Comparison of ENCODE assay signal across 8 cellular contexts in genomic region chr1:18923721-18924610, GRCh38. TPM values are rescaled to one million over a fixed set of nuclear protein-coding genes. Genes with fewer than 3 reads are reported as not detected.
DNase-seq lines count a peak whose midpoint lies in the region; FAIRE-seq and TF ChIP-seq lines count a peak whose summit lies in the region.

No MANE protein-coding gene starts in this region.

- no peak overlapping the region for H3K4me2 ChIP-seq in neuronal stem cell (ENCODE audit: insufficient read depth, low read length, poor library complexity, severe bottlenecking)

- peak in 1 of 5 donors; percentile 15 for DNase-seq in CD4-positive, alpha-beta memory T cell
- peak; percentile 61 for DNase-seq in NCI-H2107 treated with DMSO at 0.1 percent for 48 hours (lab: John Stamatoyannopoulos, UW; ENCODE audit: unreplicated experiment)
- no peak for DNase-seq in neuronal stem cell (ENCODE audit: low spot score)
- no peak for DNase-seq in small intestine
- DNase-seq in ecto neural progenitor cell (ENCODE audit: low spot score): no peak
- DNase-seq in GM20000 (ENCODE audit: low spot score): no peak
- DNase-seq in iPS-NIHi11 (ENCODE audit: low spot score): no peak

- peaks cover 19% of the 10 kb centered on the region for H3K36me3 ChIP-seq in CD4-positive, alpha-beta memory T cell (ENCODE audit: insufficient read depth, low read length)
- peaks cover 0 to 2% of the 10 kb centered on the region in 2 donors for H3K36me3 ChIP-seq in neuronal stem cell (replicated peaks in 1 of 2; ENCODE audit: control insufficient read depth in 2 of 2, insufficient read depth in 2 of 2, low read length in 2 of 2)
- no peaks in the 10 kb centered on the region for H3K36me3 ChIP-seq in small intestine (ENCODE audit: control insufficient read depth in 2 of 2, insufficient read depth in 2 of 2, low read length in 2 of 2)

- no peak overlapping the region for H3K4me3 ChIP-seq in CD4-positive, alpha-beta memory T cell (ENCODE audit: low read length in 2 of 2)
- H3K4me3 ChIP-seq in neuronal stem cell (ENCODE audit: low read length in 2 of 2) (no peak overlapping the region), small intestine (ENCODE audit: low read depth in 1 of 2, low read length in 2 of 2) (no peak overlapping the region)

- peaks cover 34 to 77% (median 63%) of the 10 kb centered on the region in 4 donors for H3K4me1 Mint-ChIP-seq in CD4-positive, alpha-beta memory T cell

- no peak overlapping the region for H4K91ac ChIP-seq in neuronal stem cell (ENCODE audit: low read depth, low read length, poor library complexity)

- H3K27me3 ChIP-seq in CD4-positive, alpha-beta memory T cell (ENCODE audit: insufficient read depth, low read length): no peaks in the 10 kb centered on the region
- H3K27me3 ChIP-seq in neuronal stem cell (ENCODE audit: control insufficient read depth in 3 of 3, insufficient read depth in 3 of 3, low read depth in 1 of 3, low read length in 3 of 3) (no peaks in the 10 kb centered on the region), small intestine (ENCODE audit: control insufficient read depth in 2 of 2, insufficient read depth in 2 of 2, low read length in 2 of 2) (no peaks in the 10 kb centered on the region)

- H3K9ac ChIP-seq in neuronal stem cell (ENCODE audit: low read depth, low read length, poor library complexity): peak overlapping the region; percentile 13

- no peak overlapping the region for H4K8ac ChIP-seq in neuronal stem cell (ENCODE audit: low read depth, low read length)

- H3K18ac ChIP-seq in neuronal stem cell (ENCODE audit: low read length): peak overlapping the region; percentile 86

- FAIRE-seq in small intestine (lab: Jason Lieb, UNC): no peak

- H3K4ac ChIP-seq in neuronal stem cell (ENCODE audit: low read length): no peak overlapping the region

- peak overlapping the region; percentile 51 for H2BK12ac ChIP-seq in neuronal stem cell (ENCODE audit: low read length)

- H2BK15ac ChIP-seq in neuronal stem cell (ENCODE audit: low read length): peak overlapping the region; percentile 30

- H2BK120ac ChIP-seq in neuronal stem cell (ENCODE audit: low read depth, low read length): no peak overlapping the region

- no peaks in the 10 kb centered on the region for H3K79me1 ChIP-seq in neuronal stem cell (ENCODE audit: low read depth, low read length)

- no peaks in the 10 kb centered on the region for H3K9me3 Mint-ChIP-seq in CD4-positive, alpha-beta memory T cell

- H2BK5ac ChIP-seq in neuronal stem cell (ENCODE audit: low read length): no peak overlapping the region

- H2AFZ ChIP-seq in neuronal stem cell (ENCODE audit: low read length): no peak overlapping the region

- no CpG with 5 or more reads among the region's 21 CpGs for WGBS in neuronal stem cell (ENCODE audit: extremely low coverage in 2 of 2, insufficient read length in 2 of 2, insufficient replicate concordance in 1 of 2), 2 donors
- 53 to 81% (median 63%) methylated on average over 21 of the region's 21 CpGs for WGBS in small intestine, 3 donors

- H3K9me3 ChIP-seq in CD4-positive, alpha-beta memory T cell (ENCODE audit: control insufficient read depth in 1 of 2, low read length in 2 of 2): no peaks in the 10 kb centered on the region
- no peaks in the 10 kb centered on the region for H3K9me3 ChIP-seq in neuronal stem cell (replicated peaks in 1 of 2; ENCODE audit: control insufficient read depth in 2 of 2, insufficient read depth in 1 of 2, low read depth in 1 of 2, low read length in 2 of 2)
- H3K9me3 ChIP-seq in small intestine (ENCODE audit: control insufficient read depth, low read depth): no peaks in the 10 kb centered on the region

- H3K4me1 ChIP-seq in CD4-positive, alpha-beta memory T cell (ENCODE audit: insufficient read depth, low read length): peaks cover 74% of the 10 kb centered on the region
- H3K4me1 ChIP-seq in neuronal stem cell (ENCODE audit: control insufficient read depth in 2 of 2, insufficient read depth in 1 of 2, low read depth in 1 of 2, low read length in 2 of 2) (peaks cover 36 to 45% of the 10 kb centered on the region in 2 donors), small intestine (ENCODE audit: control insufficient read depth in 2 of 2, insufficient read depth in 1 of 2, low read depth in 1 of 2, low read length in 1 of 2) (peaks cover 0 to 14% of the 10 kb centered on the region in 2 donors)

- H3K27ac ChIP-seq in CD4-positive, alpha-beta memory T cell (ENCODE audit: low read depth, low read length): peak overlapping the region; percentile 16
- H3K27ac ChIP-seq in cingulate gyrus (ENCODE audit: low read depth, low read length) (peak overlapping the region; percentile 98), neuronal stem cell (replicated peaks; ENCODE audit: low read length) (no peak overlapping the region), small intestine (ENCODE audit: low read depth in 1 of 2, low read length in 1 of 2) (peak overlapping the region in 1 of 2 donors; percentile 87)

- H3K4me3 Mint-ChIP-seq in CD4-positive, alpha-beta memory T cell: peak overlapping the region; percentile 50 to 84 (median 70)

- intact Hi-C loops in CD4-positive, alpha-beta memory T cell (cut with micrococcal nuclease): no loop called here

- no peaks in the 10 kb centered on the region for H3K27me3 Mint-ChIP-seq in CD4-positive, alpha-beta memory T cell

- peak overlapping the region; percentile 75 to 91 (median 83) for H3K27ac Mint-ChIP-seq in CD4-positive, alpha-beta memory T cell

- H3K36me3 Mint-ChIP-seq in CD4-positive, alpha-beta memory T cell: peaks cover 4 to 8% of the 10 kb centered on the region in 2 donors

- POLR2A ChIA-PET in CD4-positive, alpha-beta memory T cell (lab: Charles Lee; ENCODE audit: partially characterized antibody): interaction anchor here (0.8 to 10.1 kb wide), 6 partner anchors 11 to 151 kb away, joined by 3 to 599 read pairs (median 8); partner anchors contain the start of genes ALDH4A1 and IFFO2

- no peak for TF ChIP-seq CTCF in GM20000 (IDR thresholded peaks at IDR 0.05; ENCODE audit: extremely low read depth, missing control alignments)

- H2AK5ac ChIP-seq in neuronal stem cell (ENCODE audit: low read depth, low read length): peak overlapping the region; percentile 85

- peak overlapping the region; percentile 85 for H3K14ac ChIP-seq in neuronal stem cell (ENCODE audit: low read length)

- CTCF ChIA-PET in CD4-positive, alpha-beta memory T cell (lab: Charles Lee; ENCODE audit: partially characterized antibody): interaction anchor here (0.8 to 11.2 kb wide), 9 partner anchors 11 to 49 kb away, joined by 3 to 193 read pairs (median 3); partner anchors contain the start of genes ALDH4A1 and IFFO2

- H3K23ac ChIP-seq in neuronal stem cell (ENCODE audit: low read depth, low read length, poor library complexity): peak overlapping the region; percentile 40

RNA-seq across cellular contexts. Expression of gene ALDH4A1, which starts 21.6 kb away (rescaled TPM):
- total RNA-seq in CD4-positive, alpha-beta memory T cell: 1 to 10 TPM; 1.4 to 1.5 TPM
- 1 to 10 TPM; 1.1 to 1.6 TPM for polyA plus RNA-seq in CD4-positive, alpha-beta memory T cell
- 11.9 TPM for polyA plus RNA-seq in neuronal stem cell (2013, experiment 1 of 2)
- polyA plus RNA-seq in neuronal stem cell (2013, experiment 2 of 2): 11.5 TPM
- polyA plus RNA-seq in small intestine: 1 to 10 TPM in 1 of 3 donors, under 1 TPM in 2; 0.22 to 6.3 (median 0.81) TPM

RNA-seq across cellular contexts. Expression of gene IFFO2, which starts 32.5 kb away (rescaled TPM):
- total RNA-seq in CD4-positive, alpha-beta memory T cell: 10 to 100 TPM; 39.0 to 41.3 TPM
- polyA plus RNA-seq in CD4-positive, alpha-beta memory T cell: 1 to 10 TPM; 1.3 to 5.2 TPM
- 3.4 TPM for polyA plus RNA-seq in neuronal stem cell (2013, experiment 1 of 2)
- 3.3 TPM for polyA plus RNA-seq in neuronal stem cell (2013, experiment 2 of 2)
- polyA plus RNA-seq in small intestine: 1 to 10 TPM in 2 of 3 donors, under 1 TPM in 1; 0.22 to 3.5 (median 1.4) TPM
